10 cellular contexts compared by ENCODE assay signal in genomic region chr6:8556370-8557018, GRCh38.
A peak's percentile ranks its signal among the peaks of the same experiment; 100 is the strongest.
DNase-seq lines count a peak whose midpoint lies in the region; ATAC-seq and TF ChIP-seq lines count a peak whose summit lies in the region.
"Had no signal": no experiment of that assay in that cellular context is flagged by ENCODE, and none has a peak within 500 bp of the region (broad histone marks: within the 10 kb centered on the region; RNA-seq: fewer than 3 reads in every experiment).

No MANE protein-coding gene starts in this region.

- in situ Hi-C loops in transverse colon (cut with MboI; ENCODE audit: low pct_ligation_motif_present in 1 of 4, low pct_unique_long_range_greater_than_20kb in 1 of 4, low sequenced_read_pairs in 3 of 4) = no loop called here

- WGBS in transverse colon (ENCODE audit: low coverage in 1 of 2), 2 donors = 33 to 57% methylated on average over 1 of the region's 1 CpG

- H3K27ac ChIP-seq in RWPE2 (ENCODE audit: poor library complexity, severe bottlenecking) (peak overlapping the region; percentile 19), transverse colon (no peak overlapping the region)
- H3K27ac ChIP-seq: HL-60 had no signal

- H3K9me3 ChIP-seq in RWPE2 (ENCODE audit: severe bottlenecking) (no peaks in the 10 kb centered on the region), transverse colon (no peaks in the 10 kb centered on the region)

- intact Hi-C loops in transverse colon (cut with DNase I; ENCODE audit: low total_unique reads) = no loop called here

- H3K4me1 ChIP-seq in RWPE2 (ENCODE audit: insufficient read depth, poor library complexity, severe bottlenecking) = peaks cover 14% of the 10 kb centered on the region
- peaks cover 0 to 9% (median 3%) of the 10 kb centered on the region in 4 donors for H3K4me1 ChIP-seq in transverse colon

- peak; percentile 18 for DNase-seq in AG20443 (ENCODE audit: low spot score)
- peak; percentile 31 for DNase-seq in LHCN-M2 (ENCODE audit: low read depth)
- DNase-seq in RWPE2 (ENCODE audit: low spot score) = no peak
- DNase-seq in foreskin melanocyte = peak; percentile 68
- DNase-seq in transverse colon = no peak
- DNase-seq in HK-2 (ENCODE audit: unreplicated experiment) = no peak
- DNase-seq: CD4-positive, CD25-positive, alpha-beta regulatory T cell had no signal

- H3K36me3 ChIP-seq in RWPE2 (ENCODE audit: low read depth) = no peaks in the 10 kb centered on the region
- no peaks in the 10 kb centered on the region for H3K36me3 ChIP-seq in transverse colon

- no peak for TF ChIP-seq POLR2A in transverse colon (IDR thresholded peaks at IDR 0.05)

- peak; percentile 91 for ATAC-seq in RWPE2 (ENCODE audit: low read depth)
- no peak for ATAC-seq in HG03280 (IDR thresholded peaks at IDR 0.05; ENCODE audit: unreplicated experiment)
- ATAC-seq in HG02884 (IDR thresholded peaks at IDR 0.05; ENCODE audit: unreplicated experiment) = no peak

- no peak for TF ChIP-seq EP300 in transverse colon (IDR thresholded peaks at IDR 0.05; ENCODE audit: low read depth)

- H3K27me3 ChIP-seq in RWPE2 (ENCODE audit: insufficient read depth, poor library complexity, severe bottlenecking) (no peaks in the 10 kb centered on the region), transverse colon (no peaks in the 10 kb centered on the region)

- TF ChIP-seq CTCF in RWPE2 (IDR thresholded peaks at IDR 0.05; ENCODE audit: poor library complexity, severe bottlenecking) (no peak), transverse colon (IDR thresholded peaks at IDR 0.05) (no peak)

- no peak overlapping the region for H3K4me3 ChIP-seq in RWPE2 (ENCODE audit: severe bottlenecking)
- no peak overlapping the region for H3K4me3 ChIP-seq in transverse colon

Comparison
In these comparisons a context has a peak if more than half of its experiments do, and no peak if none do; other contexts are left out.
1. DNase-seq: peak in AG20443 (single experiment), LHCN-M2 (single experiment) and foreskin melanocyte (single experiment); none in RWPE2 (single experiment), transverse colon (single experiment) and HK-2 (single experiment).